9 cellular contexts compared by ENCODE assay signal in genomic region chr21:44184862-44185261, GRCh38. TPM values are rescaled to one million over a fixed set of nuclear protein-coding genes. Genes with fewer than 3 reads are reported as not detected.
A peak's percentile ranks its signal among the peaks of the same experiment; 100 is the strongest.
DNase-seq lines count a peak whose midpoint lies in the region; ATAC-seq and TF ChIP-seq lines count a peak whose summit lies in the region.
"Not testable (repeated sequence)": the region's sequence is repeated elsewhere in the genome, so short reads cannot be mapped to it uniquely, and the experiment has no call there.
"Had no signal": no experiment of that assay in that cellular context is flagged by ENCODE, and none has a peak within 500 bp of the region (broad histone marks: within the 10 kb centered on the region; RNA-seq: fewer than 3 reads in every experiment).

No MANE protein-coding gene starts in this region.

- DNase-seq in Panc1 (ENCODE audit: low read depth, low spot score); activated CD4-positive, alpha-beta T cell treated with anti-CD3 and anti-CD28 coated beads for 36 hours; body of pancreas; Right ventricle myocardium inferior (ENCODE audit: missing footprints); left cardiac atrium; left lung; omental fat pad (ENCODE audit: low spot score); stimulated activated naive CD8-positive, alpha-beta T cell treated with anti-CD3 and anti-CD28 coated beads, Interleukin-15, Interleukin-2, amounts not matched to agents 100 U/mL and 50 U/mL, for 24 hours: not testable (repeated sequence)

- no CpG with 5 or more reads among the region's 7 CpGs for WGBS in body of pancreas, 2 donors

- not testable (repeated sequence) for H3K27me3 ChIP-seq in Panc1 (ENCODE audit: control insufficient read depth, insufficient read depth, low read length); body of pancreas; left lung

- in situ Hi-C loops in Panc1 (cut with HindIII; ENCODE audit: low pct_unique_long_range_greater_than_20kb, low sequenced_read_pairs): not testable (repeated sequence)

- ATAC-seq in Panc1 (peak; percentile 74; the same call in 1 of the 2 replicates), body of pancreas (peak; percentile 69), Right ventricle myocardium inferior (peak; percentile 62), left cardiac atrium (peak; percentile 32 to 61), left lung (peak; percentile 47), omental fat pad (ENCODE audit: low FRiP score) (peak; percentile 60)
- peak; percentile 23 for ATAC-seq in activated CD4-positive, alpha-beta T cell treated with anti-CD3 and anti-CD28 coated beads for 36 hours
- peak; percentile 65 for ATAC-seq in stimulated activated naive CD8-positive, alpha-beta T cell treated with anti-CD3 and anti-CD28 coated beads, Interleukin-15, Interleukin-2, amounts not matched to agents 100 U/mL and 50 U/mL, for 24 hours

- not testable (repeated sequence) for H3K9me3 Mint-ChIP-seq in activated CD4-positive, alpha-beta T cell treated with anti-CD3 and anti-CD28 coated beads for 36 hours (ENCODE audit: low read depth)

- not testable (repeated sequence) for TF ChIP-seq POLR2A in body of pancreas (IDR thresholded peaks at IDR 0.05)

- H3K36me3 ChIP-seq in Panc1 (ENCODE audit: control insufficient read depth, insufficient read depth, low read length); body of pancreas (replicated peaks in 1 of 2; ENCODE audit: insufficient read depth in 1 of 2, low read depth in 2 of 2); left lung: not testable (repeated sequence)

- intact Hi-C loops in Panc1 (cut with micrococcal nuclease; ENCODE audit: unreplicated experiment); activated CD4-positive, alpha-beta T cell treated with anti-CD3 and anti-CD28 coated beads for 36 hours (cut with DNase I, micrococcal nuclease); body of pancreas (cut with DNase I); Right ventricle myocardium inferior (cut with DNase I); left cardiac atrium (cut with DNase I); left lung (cut with DNase I): not testable (repeated sequence)

- CTCF ChIA-PET in Panc1 (lab: Charles Lee); activated CD4-positive, alpha-beta T cell treated with anti-CD3 and anti-CD28 coated beads for 36 hours (lab: Charles Lee): not testable (repeated sequence)

- H3K4me3 Mint-ChIP-seq in activated CD4-positive, alpha-beta T cell treated with anti-CD3 and anti-CD28 coated beads for 36 hours: not testable (repeated sequence)

- H3K4me1 ChIP-seq in Panc1 (ENCODE audit: control insufficient read depth, insufficient read depth, low read length); body of pancreas; left lung: not testable (repeated sequence)

- not testable (repeated sequence) for TF ChIP-seq CTCF in Panc1 (IDR thresholded peaks at IDR 0.05); body of pancreas (IDR thresholded peaks at IDR 0.05); left lung (IDR thresholded peaks at IDR 0.05); omental fat pad (IDR thresholded peaks at IDR 0.05)

- H3K4me1 Mint-ChIP-seq in activated CD4-positive, alpha-beta T cell treated with anti-CD3 and anti-CD28 coated beads for 36 hours: not testable (repeated sequence)

- BruUV-seq in Panc1 (replicated peaks; lab: Mats Ljungman, UMichigan): not testable (repeated sequence)

- H3K27me3 Mint-ChIP-seq in activated CD4-positive, alpha-beta T cell treated with anti-CD3 and anti-CD28 coated beads for 36 hours: not testable (repeated sequence)

- not testable (repeated sequence) for H3K27ac ChIP-seq in Panc1 (ENCODE audit: low read length); body of pancreas; left lung

- POLR2A ChIA-PET in Panc1 (lab: Charles Lee); activated CD4-positive, alpha-beta T cell treated with anti-CD3 and anti-CD28 coated beads for 36 hours (lab: Charles Lee): not testable (repeated sequence)

- H3K9me3 ChIP-seq in Panc1 (ENCODE audit: control insufficient read depth, insufficient read depth, low read depth, low read length); body of pancreas; left lung: not testable (repeated sequence)

- not testable (repeated sequence) for H3K27ac Mint-ChIP-seq in activated CD4-positive, alpha-beta T cell treated with anti-CD3 and anti-CD28 coated beads for 36 hours

- H3K36me3 Mint-ChIP-seq in activated CD4-positive, alpha-beta T cell treated with anti-CD3 and anti-CD28 coated beads for 36 hours (ENCODE audit: low read depth): not testable (repeated sequence)

- not testable (repeated sequence) for H3K4me3 ChIP-seq in Panc1 (ENCODE audit: low read depth in 2 of 2, low read length in 2 of 2); body of pancreas; left lung

RNA-seq across cellular contexts. Expression of gene GATD3, which starts 51.4 kb away (rescaled TPM):
- 10.1 TPM for total RNA-seq in Panc1 (2021; ENCODE audit: unreplicated experiment)
- 57.9 TPM for polyA plus RNA-seq in Panc1 (2012; ENCODE audit: insufficient read length)
- 10 to 100 TPM; 30.3 to 43.2 TPM for total RNA-seq in activated CD4-positive, alpha-beta T cell treated with anti-CD3 and anti-CD28 coated beads for 36 hours
- 1 to 10 TPM; 2.1 to 3.0 TPM for total RNA-seq in body of pancreas
- 143 TPM for total RNA-seq in Right ventricle myocardium inferior
- 10 to 100 TPM in 1 of 2 donors, 1 to 10 TPM in 1; 8.9 to 75.9 TPM for total RNA-seq in left cardiac atrium
- 10 to 100 TPM in 1 of 2 donors, 1 to 10 TPM in 1; 8.8 to 10.8 TPM for total RNA-seq in left lung
- total RNA-seq in omental fat pad: 10 to 100 TPM in 3 of 4 donors, 1 to 10 TPM in 1; 8.7 to 50.8 (median 15.2) TPM

RNA-seq across cellular contexts. Expression of gene ICOSLG, which starts 55.9 kb away (rescaled TPM):
- total RNA-seq in Panc1 (2021; ENCODE audit: unreplicated experiment): 5.5 TPM
- polyA plus RNA-seq in Panc1 (2012; ENCODE audit: insufficient read length): 5.3 TPM
- total RNA-seq in activated CD4-positive, alpha-beta T cell treated with anti-CD3 and anti-CD28 coated beads for 36 hours: 1 to 10 TPM; 2.4 to 2.8 TPM
- total RNA-seq in body of pancreas: 1 to 10 TPM; 1.6 to 2.0 TPM
- 4.9 TPM for total RNA-seq in Right ventricle myocardium inferior
- 1 to 10 TPM; 6.1 to 6.4 TPM for total RNA-seq in left cardiac atrium
- total RNA-seq in left lung: 1 to 10 TPM; 3.9 to 4.6 TPM
- 1 to 10 TPM; 1.7 to 9.1 (median 3.7) TPM for total RNA-seq in omental fat pad
- total RNA-seq: G401 had no signal

Comparison
In these comparisons a context has a peak if more than half of its experiments do, and no peak if none do; other contexts are left out.
1. ATAC-seq: peak in every context shown above with its lines; median percentile 74 in Panc1; 69 in body of pancreas; 65 in stimulated activated naive CD8-positive, alpha-beta T cell treated with anti-CD3 and anti-CD28 coated beads, Interleukin-15, Interleukin-2, amounts not matched to agents 100 U/mL and 50 U/mL, for 24 hours; 62 in Right ventricle myocardium inferior; 60 in omental fat pad; 47 in left lung; 46 in left cardiac atrium; 23 in activated CD4-positive, alpha-beta T cell treated with anti-CD3 and anti-CD28 coated beads for 36 hours.